Comparison of ENCODE assay signal across 15 cellular contexts in genomic region chr10:118798186-118798811, GRCh38. TPM values are rescaled to one million over a fixed set of nuclear protein-coding genes. Genes with fewer than 3 reads are reported as not detected.
DNase-seq lines count a peak whose midpoint lies in the region; ATAC-seq, FAIRE-seq and TF ChIP-seq lines count a peak whose summit lies in the region.
"Had no signal": no experiment of that assay in that cellular context is flagged by ENCODE, and none has a peak within 500 bp of the region (broad histone marks: within the 10 kb centered on the region; RNA-seq: fewer than 3 reads in every experiment).

No MANE protein-coding gene starts in this region.

- H3K27me3 Mint-ChIP-seq in astrocyte (ENCODE audit: low read depth, unreplicated experiment) = no peaks in the 10 kb centered on the region

- no peak overlapping the region for H3K4me3 Mint-ChIP-seq in astrocyte (ENCODE audit: unreplicated experiment)
- H3K4me3 Mint-ChIP-seq: stimulated activated naive CD8-positive, alpha-beta T cell treated with anti-CD3 and anti-CD28 coated beads, Interleukin-15, Interleukin-2, amounts not matched to agents 100 ng/mL and 50 ng/mL, for 24 hours had no signal

- H3K4me3 ChIP-seq in astrocyte (ENCODE audit: insufficient read depth, low read depth, low read length) (no peak overlapping the region), gastroesophageal sphincter (no peak overlapping the region), stomach (no peak overlapping the region), ovary (no peak overlapping the region), H7 (ENCODE audit: insufficient read depth, low read depth, low read length) (no peak overlapping the region)

- intact Hi-C loops in stomach (cut with DNase I; ENCODE audit: low total_unique reads) (no loop called here), ovary (cut with DNase I) (no loop called here)

- DNase-seq in HT1080 (ENCODE audit: low read depth) (peak; percentile 66), astrocyte (ENCODE audit: low read depth) (peak; percentile 63), stromal cell of bone marrow (ENCODE audit: low read depth) (peak; percentile 75), stomach (no peak), ovary (no peak), H7 (no peak)
- no peak for DNase-seq in activated effector memory CD4-positive, alpha-beta T cell treated with anti-CD3 and anti-CD28 coated beads, Interleukin-2, amount 50 U/mL, for 16 hours
- DNase-seq: NCI-H1417 treated with DMSO at 0.1 percent for 48 hours; stimulated activated CD4-positive, alpha-beta T cell treated with anti-CD3 and anti-CD28 coated beads, Interleukin-1b, Interleukin-23, amount 100 ng/mL, for 48 hours; T-helper 2 cell had no signal

- H3K4me1 Mint-ChIP-seq in astrocyte (ENCODE audit: low read depth, unreplicated experiment) = peaks cover 16% of the 10 kb centered on the region

- H3K79me2 ChIP-seq in astrocyte (ENCODE audit: insufficient read depth, low read length) = no peaks in the 10 kb centered on the region

- H3K27ac ChIP-seq in astrocyte (ENCODE audit: low read depth, low read length) (no peak overlapping the region), gastroesophageal sphincter (peak overlapping the region in 2 of 4 donors; percentile 60 to 76), stomach (no peak overlapping the region), ovary (no peak overlapping the region)

- peak overlapping the region; percentile 2 for H3K27ac Mint-ChIP-seq in astrocyte (ENCODE audit: unreplicated experiment)
- H3K27ac Mint-ChIP-seq: activated naive CD4-positive, alpha-beta T cell treated with anti-CD3 and anti-CD28 coated beads, Interleukin-2, amount 50 U/mL, for 72 hours; stimulated activated naive CD8-positive, alpha-beta T cell treated with anti-CD3 and anti-CD28 coated beads, Interleukin-15, Interleukin-2, amounts not matched to agents 100 ng/mL and 50 ng/mL, for 24 hours had no signal

- H3K36me3 ChIP-seq in astrocyte (ENCODE audit: insufficient read depth, low read length) (no peaks in the 10 kb centered on the region), gastroesophageal sphincter (no peaks in the 10 kb centered on the region), stomach (no peaks in the 10 kb centered on the region), ovary (no peaks in the 10 kb centered on the region), H7 (replicated peaks; ENCODE audit: control insufficient read depth, insufficient read depth, low read length) (no peaks in the 10 kb centered on the region)

- H2AFZ ChIP-seq in astrocyte (ENCODE audit: low read depth, low read length) = no peak overlapping the region

- TF ChIP-seq CTCF in astrocyte (IDR thresholded peaks at IDR 0.05; ENCODE audit: insufficient read depth, low read depth, low read length) (no peak), gastroesophageal sphincter (IDR thresholded peaks at IDR 0.05) (no peak), stomach (IDR thresholded peaks at IDR 0.05) (no peak), ovary (IDR thresholded peaks at IDR 0.05) (no peak)

- no peak overlapping the region for H3K4me2 ChIP-seq in astrocyte (ENCODE audit: low read length)

- ATAC-seq in gastroesophageal sphincter = peak; percentile 60
- ATAC-seq: activated naive CD4-positive, alpha-beta T cell treated with anti-CD3 and anti-CD28 coated beads, Interleukin-2, amount 50 U/mL, for 72 hours had no signal

- no peak for FAIRE-seq in astrocyte (lab: Jason Lieb, UNC)
- FAIRE-seq: endometrium, islet of Langerhans had no signal

- H3K4me1 ChIP-seq in astrocyte (ENCODE audit: insufficient read depth, low read length) (peaks cover 3% of the 10 kb centered on the region), gastroesophageal sphincter (peaks cover 0 to 11% (median 5%) of the 10 kb centered on the region in 3 donors), stomach (no peaks in the 10 kb centered on the region), ovary (ENCODE audit: insufficient read depth) (no peaks in the 10 kb centered on the region)

- H3K27me3 ChIP-seq in astrocyte (ENCODE audit: insufficient read depth, low read length) (no peaks in the 10 kb centered on the region), gastroesophageal sphincter (no peaks in the 10 kb centered on the region), stomach (no peaks in the 10 kb centered on the region), ovary (no peaks in the 10 kb centered on the region), H7 (ENCODE audit: control insufficient read depth, insufficient read depth, low read length) (no peaks in the 10 kb centered on the region)

- H3K36me3 Mint-ChIP-seq in astrocyte (ENCODE audit: low read depth, unreplicated experiment) = no peaks in the 10 kb centered on the region
- H3K36me3 Mint-ChIP-seq: activated naive CD4-positive, alpha-beta T cell treated with anti-CD3 and anti-CD28 coated beads, Interleukin-2, amount 50 U/mL, for 72 hours had no signal

- H3K9ac ChIP-seq in astrocyte (ENCODE audit: low read length) = no peak overlapping the region

- peaks cover 4% of the 10 kb centered on the region for H3K9me3 Mint-ChIP-seq in astrocyte (ENCODE audit: unreplicated experiment)
- H3K9me3 Mint-ChIP-seq: activated naive CD4-positive, alpha-beta T cell treated with anti-CD3 and anti-CD28 coated beads, Interleukin-2, amount 50 U/mL, for 72 hours; stimulated activated naive CD8-positive, alpha-beta T cell treated with anti-CD3 and anti-CD28 coated beads, Interleukin-15, Interleukin-2, amounts not matched to agents 100 ng/mL and 50 ng/mL, for 24 hours had no signal

- no peaks in the 10 kb centered on the region for H4K20me1 ChIP-seq in astrocyte (ENCODE audit: insufficient read depth, low read length)

- TF ChIP-seq EP300 in gastroesophageal sphincter (IDR thresholded peaks at IDR 0.05) (no peak), stomach (IDR thresholded peaks at IDR 0.05) (no peak), ovary (IDR thresholded peaks at IDR 0.05) (no peak)

- H3K9me3 ChIP-seq in astrocyte (ENCODE audit: insufficient read depth, low read depth, low read length) = no peaks in the 10 kb centered on the region
- no peaks in the 10 kb centered on the region for H3K9me3 ChIP-seq in gastroesophageal sphincter
- H3K9me3 ChIP-seq in stomach = no peaks in the 10 kb centered on the region
- H3K9me3 ChIP-seq in ovary = no peaks in the 10 kb centered on the region

- TF ChIP-seq POLR2A in gastroesophageal sphincter (IDR thresholded peaks at IDR 0.05) (no peak), stomach (IDR thresholded peaks at IDR 0.05) (no peak), ovary (IDR thresholded peaks at IDR 0.05) (no peak)

- 0 to 24% methylated on average over 1 to 2 of the region's 5 CpGs for WGBS in gastroesophageal sphincter (ENCODE audit: low coverage in 1 of 2), 2 donors
- WGBS in stomach, 5 donors = 43 to 65% (median 57%) methylated on average over 5 of the region's 5 CpGs
- 16 to 22% (median 17%) methylated on average over 5 of the region's 5 CpGs for WGBS in ovary, 3 donors

RNA-seq across cellular contexts. Expression of gene CACUL1, which starts 43.5 kb away (rescaled TPM):
- total RNA-seq in HT1080 (2014; rRNA removed; shearing (Covaris generic)) = 32.8 and 36.2 TPM in 2 replicates
- polyA plus RNA-seq in HT1080 (2015; cell fraction: cytosol; rRNA removed) = 14.3 and 15.9 TPM in 2 replicates
- polyA plus RNA-seq in HT1080 (2015; cell fraction: nucleus; rRNA removed) = 22.3 and 25.4 TPM in 2 replicates
- total RNA-seq in astrocyte = 49.9 and 52.4 TPM in 2 replicates
- 10 to 100 TPM; 35.7 to 67.2 (median 45.6) TPM for total RNA-seq in gastroesophageal sphincter
- total RNA-seq in stomach = 10 to 100 TPM; 17.4 to 76.9 (median 20.4) TPM
- polyA plus RNA-seq in stomach = 1 to 10 TPM; 5.1 to 5.3 (median 5.3) TPM
- total RNA-seq in ovary = 10 to 100 TPM; 18.6 to 29.7 (median 26.5) TPM
- 10 to 100 TPM in 1 of 2 donors, 1 to 10 TPM in 1; 7.0 to 19.0 TPM for polyA plus RNA-seq in ovary
- total RNA-seq in H7 (2014; rRNA removed; shearing (Covaris generic)) = 19.7 and 31.0 TPM in 2 replicates

Comparison
In these comparisons a context has a peak if more than half of its experiments do, and no peak if none do; other contexts are left out.
1. DNase-seq: peak in HT1080 (single experiment), astrocyte (single experiment) and stromal cell of bone marrow (single experiment); none in activated effector memory CD4-positive, alpha-beta T cell treated with anti-CD3 and anti-CD28 coated beads, Interleukin-2, amount 50 U/mL, for 16 hours (single experiment), stomach (single experiment), ovary (0 of 5) and H7 (single experiment).